Comparison of ENCODE assay signal across 11 cellular contexts in genomic region chrX:141341341-141341740, GRCh38.
A peak's percentile ranks its signal among the peaks of the same experiment; 100 is the strongest.
DNase-seq lines count a peak whose midpoint lies in the region; ATAC-seq lines count a peak whose summit lies in the region.
"Had no signal": no experiment of that assay in that cellular context is flagged by ENCODE, and none has a peak within 500 bp of the region (broad histone marks: within the 10 kb centered on the region; RNA-seq: fewer than 3 reads in every experiment).

No MANE protein-coding gene starts in this region.

- no peaks in the 10 kb centered on the region for H3K9me3 ChIP-seq in GM23248 (ENCODE audit: low read depth)
- H3K9me3 ChIP-seq in adipocyte (ENCODE audit: control insufficient read depth, low read length) = no peaks in the 10 kb centered on the region

- 21 to 44% methylated on average over 5 of the region's 5 CpGs for WGBS in GM23248 (ENCODE audit: low coverage in 1 of 2, low lambda C conversion rate in 2 of 2, missing lambda C conversion rate in 2 of 2), 2 experiments

- no peaks in the 10 kb centered on the region for H3K9me2 ChIP-seq in GM23248 (ENCODE audit: insufficient read depth)

- H3K4me2 ChIP-seq in GM23248 (ENCODE audit: unreplicated experiment) = no peak overlapping the region

- H2AFZ ChIP-seq in GM23248 = no peak overlapping the region

- no peaks in the 10 kb centered on the region for H3K27me3 ChIP-seq in GM23248 (replicated peaks; ENCODE audit: insufficient read depth)
- H3K27me3 ChIP-seq in adipocyte (replicated peaks; ENCODE audit: control insufficient read depth, insufficient read depth, low read length) = no peaks in the 10 kb centered on the region

- in situ Hi-C loops in GM23248 (cut with MboI) = no loop called here

- DNase-seq in GM23248 = peak; percentile 43
- peak; percentile 61 for DNase-seq in adipocyte (ENCODE audit: low read depth)
- peak; percentile 16 for DNase-seq in foreskin melanocyte
- DNase-seq in smooth muscle cell of the brain vasculature (ENCODE audit: low read depth, low spot score) = peak; percentile 1
- DNase-seq in activated CD4-positive, CD25-positive, alpha-beta regulatory T cell (lab: John Stamatoyannopoulos, UW) = no peak
- DNase-seq in caudate nucleus (lab: John Stamatoyannopoulos, UW) = no peak
- DNase-seq: activated CD8-positive, alpha-beta T cell treated with anti-CD3 and anti-CD28 coated beads, Interleukin-2, amount 10 ng/mL, durations not matched to agents 7 days and 5 days; activated naive CD4-positive, alpha-beta T cell treated with Interleukin-2 at 50 U/mL for 16 hours; DMS79 treated with DMSO at 0.1 percent for 48 hours; naive thymus-derived CD4-positive, alpha-beta T cell had no signal

- H3K4me3 ChIP-seq in GM23248 (no peak overlapping the region), adipocyte (ENCODE audit: low read length) (peak overlapping the region; percentile 34)

- H3K27ac ChIP-seq in GM23248 (no peak overlapping the region), caudate nucleus (ENCODE audit: low read depth, low read length) (no peak overlapping the region)

- no peaks in the 10 kb centered on the region for H3K79me2 ChIP-seq in GM23248 (ENCODE audit: insufficient read depth)

- no peaks in the 10 kb centered on the region for H3F3A ChIP-seq in GM23248 (ENCODE audit: insufficient read depth)

- ATAC-seq in HG03045 (IDR thresholded peaks at IDR 0.05; ENCODE audit: unreplicated experiment) = no peak
- ATAC-seq: activated CD8-positive, alpha-beta T cell treated with anti-CD3 and anti-CD28 coated beads, Interleukin-2, amount 10 ng/mL, durations not matched to agents 7 days and 5 days; naive thymus-derived CD4-positive, alpha-beta T cell had no signal

- no peaks in the 10 kb centered on the region for H3K36me3 ChIP-seq in GM23248 (ENCODE audit: low read depth)
- H3K36me3 ChIP-seq in adipocyte (ENCODE audit: control insufficient read depth, insufficient read depth, low read length, severe bottlenecking) = no peaks in the 10 kb centered on the region

- no peaks in the 10 kb centered on the region for H4K20me1 ChIP-seq in GM23248 (ENCODE audit: insufficient read depth)

- H3K4me1 ChIP-seq in GM23248 (ENCODE audit: insufficient read depth) (no peaks in the 10 kb centered on the region), adipocyte (ENCODE audit: control insufficient read depth, insufficient read depth, low read length) (peaks cover 12% of the 10 kb centered on the region)

- H3K9ac ChIP-seq in GM23248 (no peak overlapping the region), adipocyte (ENCODE audit: low read length) (no peak overlapping the region)

Comparison
In these comparisons a context has a peak if more than half of its experiments do, and no peak if none do; other contexts are left out.
1. DNase-seq: peak in GM23248 (single experiment), adipocyte (single experiment), foreskin melanocyte (single experiment) and smooth muscle cell of the brain vasculature (single experiment); none in activated CD4-positive, CD25-positive, alpha-beta regulatory T cell (0 of 4) and caudate nucleus (0 of 61).